In genomic region chr1:248872752-248873408, GRCh38 we compare ENCODE assay signal across 8 cellular contexts. TPM values are rescaled to one million over a fixed set of nuclear protein-coding genes. Genes with fewer than 3 reads are reported as not detected.
DNase-seq lines count a peak whose midpoint lies in the region; ATAC-seq, FAIRE-seq and TF ChIP-seq lines count a peak whose summit lies in the region.

No MANE protein-coding gene starts in this region.

- no peak for FAIRE-seq in RCC 7860 (lab: Jason Lieb, UNC)

- H3K27ac ChIP-seq in parathyroid adenoma, result peak overlapping the region; percentile 90

- H3K9me3 Mint-ChIP-seq in activated naive CD8-positive, alpha-beta T cell treated with anti-CD3 and anti-CD28 coated beads, Interleukin-2, amount 50 U/mL, for 24 hours, result no peaks in the 10 kb centered on the region

- intact Hi-C loops in cardiac septum (cut with DNase I), result loop anchor here (1.0 kb wide), 3 partner anchors 14 to 35 kb away; partner anchors contain the start of genes PGBD2, ZNF672 and ZNF692

- H3K27ac Mint-ChIP-seq in activated naive CD8-positive, alpha-beta T cell treated with anti-CD3 and anti-CD28 coated beads, Interleukin-2, amount 50 U/mL, for 24 hours, result peak overlapping the region; percentile 96

- no peaks in the 10 kb centered on the region for H3K4me1 ChIP-seq in parathyroid adenoma

- H3K36me3 Mint-ChIP-seq in activated naive CD8-positive, alpha-beta T cell treated with anti-CD3 and anti-CD28 coated beads, Interleukin-2, amount 50 U/mL, for 24 hours (ENCODE audit: low read depth), result peaks cover 6% of the 10 kb centered on the region

- peak overlapping the region; percentile 91 for H3K4me3 Mint-ChIP-seq in activated naive CD8-positive, alpha-beta T cell treated with anti-CD3 and anti-CD28 coated beads, Interleukin-2, amount 50 U/mL, for 24 hours

- TF ChIP-seq CTCF in parathyroid adenoma (IDR thresholded peaks at IDR 0.05), result no peak

- H3K79me2 ChIP-seq in parathyroid adenoma, result no peaks in the 10 kb centered on the region

- peak overlapping the region; percentile 13 for H3K9ac ChIP-seq in parathyroid adenoma

- DNase-seq in ELF-1 (ENCODE audit: low read depth, low spot score), result peak; percentile 91
- peak; percentile 51 for DNase-seq in HuH-7.5 (ENCODE audit: low spot score)
- peak; percentile 75 for DNase-seq in RCC 7860 (ENCODE audit: low spot score)
- peak; percentile 71 for DNase-seq in activated naive CD8-positive, alpha-beta T cell treated with anti-CD3 and anti-CD28 coated beads, Interleukin-2, amount 50 U/mL, for 24 hours
- peak; percentile 80 for DNase-seq in cardiac septum (ENCODE audit: low spot score)
- DNase-seq in mesenteric fat pad (ENCODE audit: low spot score), result no peak

- no peaks in the 10 kb centered on the region for H3K9me3 ChIP-seq in parathyroid adenoma (ENCODE audit: control insufficient read depth, low read length)

- no peaks in the 10 kb centered on the region for H3K36me3 ChIP-seq in parathyroid adenoma (ENCODE audit: control insufficient read depth, insufficient read depth, low read length)

- peaks cover 6% of the 10 kb centered on the region for H3K27me3 Mint-ChIP-seq in activated naive CD8-positive, alpha-beta T cell treated with anti-CD3 and anti-CD28 coated beads, Interleukin-2, amount 50 U/mL, for 24 hours

- peak overlapping the region; percentile 96 for H2AFZ ChIP-seq in parathyroid adenoma

- H3K4me3 ChIP-seq in parathyroid adenoma (ENCODE audit: low read depth, low read length), result peak overlapping the region; percentile 73

- H3K27me3 ChIP-seq in parathyroid adenoma (ENCODE audit: control insufficient read depth, insufficient read depth, low read length), result no peaks in the 10 kb centered on the region

- H3K4me2 ChIP-seq in parathyroid adenoma (ENCODE audit: low read length), result peak overlapping the region; percentile 81

- ATAC-seq in GM21723 (IDR thresholded peaks at IDR 0.05; ENCODE audit: unreplicated experiment), result peak; percentile 44
- peak; percentile 68 for ATAC-seq in activated naive CD8-positive, alpha-beta T cell treated with anti-CD3 and anti-CD28 coated beads, Interleukin-2, amount 50 U/mL, for 24 hours

- peaks cover 23% of the 10 kb centered on the region for H3K4me1 Mint-ChIP-seq in activated naive CD8-positive, alpha-beta T cell treated with anti-CD3 and anti-CD28 coated beads, Interleukin-2, amount 50 U/mL, for 24 hours

RNA-seq across cellular contexts. Expression of gene ZNF692, which starts 14.0 kb away (rescaled TPM):
- total RNA-seq in cardiac septum (18.1 TPM), mesenteric fat pad (18.4 TPM)

RNA-seq across cellular contexts. Expression of gene PGBD2, which starts 33.2 kb away (rescaled TPM):
- total RNA-seq in cardiac septum, result 2.9 TPM
- 2.9 TPM for total RNA-seq in mesenteric fat pad

RNA-seq across cellular contexts. Expression of gene ZNF672, which starts 34.9 kb away (rescaled TPM):
- total RNA-seq in cardiac septum (40.7 TPM), mesenteric fat pad (18.6 TPM)

RNA-seq across cellular contexts. Expression of gene SH3BP5L, which starts 47.2 kb away (rescaled TPM):
- total RNA-seq in cardiac septum (25.1 TPM), mesenteric fat pad (15.9 TPM)
